ENCODE assay signal across 14 cellular contexts in the genomic region with DNA sequence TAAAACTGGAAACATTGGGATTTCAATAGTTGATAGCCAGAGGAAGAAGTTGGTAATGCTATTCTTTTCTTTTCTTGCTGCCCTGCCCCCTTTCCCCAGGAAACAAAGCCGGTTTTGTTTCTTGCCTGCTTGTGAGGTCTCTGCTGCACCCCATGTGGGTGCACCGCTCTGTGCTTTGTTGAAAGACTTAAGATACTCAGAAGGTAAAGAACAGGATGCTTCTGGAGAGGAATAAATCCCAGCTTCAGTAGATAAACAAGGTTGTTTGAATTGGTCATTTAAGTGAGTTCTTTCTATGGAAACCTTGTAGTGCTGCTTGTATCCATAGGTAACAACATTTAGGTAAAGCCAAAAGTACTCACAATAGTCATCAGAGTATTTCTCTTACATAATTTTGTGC.
DNase-seq lines count a peak whose midpoint lies in the region; ATAC-seq, FAIRE-seq and TF ChIP-seq lines count a peak whose summit lies in the region.
"Had no signal": no experiment of that assay in that cellular context is flagged by ENCODE, and none has a peak within 500 bp of the region (broad histone marks: within the 10 kb centered on the region; RNA-seq: fewer than 3 reads in every experiment).

No MANE protein-coding gene starts in this region.

- H4K20me1 ChIP-seq in astrocyte (ENCODE audit: insufficient read depth, low read length): peaks cover 4% of the 10 kb centered on the region
- H4K20me1 ChIP-seq: BLaER1 treated with 17β-estradiol and CSF1 and Interleukin-3, amounts not matched to agents 10 nM and 100 nM had no signal

- no peak overlapping the region for H3K4me3 ChIP-seq in astrocyte (ENCODE audit: insufficient read depth, low read depth, low read length)
- peak overlapping the region; percentile 42; the same call in 1 of the 2 replicates for H3K4me3 ChIP-seq in iPS-20b (ENCODE audit: low read length)
- no peak overlapping the region for H3K4me3 ChIP-seq in kidney (ENCODE audit: low read length in 2 of 2)
- H3K4me3 ChIP-seq: BLaER1 treated with 17β-estradiol and CSF1 and Interleukin-3, amounts not matched to agents 10 nM and 100 nM had no signal

- H3K4me2 ChIP-seq in astrocyte (ENCODE audit: low read length): peak overlapping the region; percentile 26
- H3K4me2 ChIP-seq: BLaER1 treated with 17β-estradiol and CSF1 and Interleukin-3, amounts not matched to agents 10 nM and 100 nM had no signal

- H3K36me3 Mint-ChIP-seq in HFFc6 (ENCODE audit: low read depth): peaks cover 34% of the 10 kb centered on the region
- H3K36me3 Mint-ChIP-seq in astrocyte (ENCODE audit: low read depth, unreplicated experiment): peaks cover 7% of the 10 kb centered on the region

- H3K9me3 Mint-ChIP-seq in HFFc6 (peaks cover 10% of the 10 kb centered on the region; the same call in 1 of the 2 replicates), astrocyte (ENCODE audit: unreplicated experiment) (peaks cover 4% of the 10 kb centered on the region)
- H3K9me3 Mint-ChIP-seq: central memory CD8-positive, alpha-beta T cell; stimulated activated naive CD8-positive, alpha-beta T cell treated with anti-CD3 and anti-CD28 coated beads, Interleukin-15, Interleukin-2, amounts not matched to agents 100 ng/mL and 50 ng/mL, for 24 hours had no signal

- no peak overlapping the region for H3K9ac ChIP-seq in astrocyte (ENCODE audit: low read length)
- H3K9ac ChIP-seq in iPS-20b (ENCODE audit: low read depth, low read length): peak overlapping the region; percentile 56; the same call in 1 of the 2 replicates
- no peak overlapping the region for H3K9ac ChIP-seq in kidney (ENCODE audit: low read length in 2 of 2)
- H3K9ac ChIP-seq: BLaER1 treated with 17β-estradiol and CSF1 and Interleukin-3, amounts not matched to agents 10 nM and 100 nM had no signal

- intact Hi-C loops in kidney (cut with DNase I) (no loop called here), left colon (cut with DNase I, micrococcal nuclease) (no loop called here)

- DNase-seq in HFFc6: no peak
- no peak for DNase-seq in astrocyte (ENCODE audit: low read depth)
- peak; percentile 77 for DNase-seq in retina
- DNase-seq in NCI-H524 treated with DMSO at 0.1 percent for 48 hours (lab: John Stamatoyannopoulos, UW): no peak
- no peak for DNase-seq in kidney
- no peak for DNase-seq in activated naive CD4-positive, alpha-beta T cell treated with anti-CD3 and anti-CD28 coated beads, Interleukin-2, amount 50 U/mL, for 16 hours
- DNase-seq in left colon: no peak
- DNase-seq: NK-92 treated with Interleukin-12 subunit alpha and Interleukin-12 subunit beta, amount 100 ng/mL, for 24 hours; SHP77 had no signal

- ATAC-seq in left colon: no peak

- peaks cover 65% of the 10 kb centered on the region for H3K79me2 ChIP-seq in astrocyte (ENCODE audit: insufficient read depth, low read length)

- peaks cover 15% of the 10 kb centered on the region for H3K36me3 ChIP-seq in astrocyte (ENCODE audit: insufficient read depth, low read length)
- H3K36me3 ChIP-seq in iPS-20b (ENCODE audit: insufficient read depth, low read depth, low read length): no peaks in the 10 kb centered on the region
- H3K36me3 ChIP-seq in kidney (ENCODE audit: control insufficient read depth in 1 of 2, insufficient read depth in 2 of 2, low read length in 2 of 2): no peaks in the 10 kb centered on the region

- H3K4me1 ChIP-seq in astrocyte (ENCODE audit: insufficient read depth, low read length) (peaks cover 10% of the 10 kb centered on the region), iPS-20b (ENCODE audit: insufficient read depth, low read length) (peaks cover 52% of the 10 kb centered on the region), kidney (ENCODE audit: control insufficient read depth in 1 of 2, insufficient read depth in 1 of 2, low read depth in 1 of 2, low read length in 2 of 2) (no peaks in the 10 kb centered on the region)
- H3K4me1 ChIP-seq: BLaER1 treated with 17β-estradiol and CSF1 and Interleukin-3, amounts not matched to agents 10 nM and 100 nM had no signal

- FAIRE-seq in astrocyte (lab: Jason Lieb, UNC): no peak
- FAIRE-seq in kidney (lab: Jason Lieb, UNC): no peak
- FAIRE-seq: TTC549 had no signal

- H3K27ac ChIP-seq in astrocyte (ENCODE audit: low read depth, low read length): no peak overlapping the region
- H3K27ac ChIP-seq in iPS-20b (ENCODE audit: low read length): peak overlapping the region; percentile 68
- no peak overlapping the region for H3K27ac ChIP-seq in kidney (ENCODE audit: low read depth in 2 of 2, low read length in 2 of 2)
- H3K27ac ChIP-seq: BLaER1 treated with 17β-estradiol and CSF1 and Interleukin-3, amounts not matched to agents 10 nM and 100 nM had no signal

- peaks cover 47% of the 10 kb centered on the region for H3K4me1 Mint-ChIP-seq in HFFc6 (ENCODE audit: low read depth)
- H3K4me1 Mint-ChIP-seq in astrocyte (ENCODE audit: low read depth, unreplicated experiment): peaks cover 17% of the 10 kb centered on the region
- H3K4me1 Mint-ChIP-seq: central memory CD8-positive, alpha-beta T cell had no signal

- H3K27me3 Mint-ChIP-seq in HFFc6 (ENCODE audit: insufficient read depth): no peaks in the 10 kb centered on the region; the same call in none of the 2 replicates
- H3K27me3 Mint-ChIP-seq in astrocyte (ENCODE audit: low read depth, unreplicated experiment): no peaks in the 10 kb centered on the region

- no peak overlapping the region for H3K4me3 Mint-ChIP-seq in HFFc6
- H3K4me3 Mint-ChIP-seq in astrocyte (ENCODE audit: unreplicated experiment): peak overlapping the region; percentile 40
- H3K4me3 Mint-ChIP-seq: central memory CD8-positive, alpha-beta T cell; stimulated activated naive CD8-positive, alpha-beta T cell treated with anti-CD3 and anti-CD28 coated beads, Interleukin-15, Interleukin-2, amounts not matched to agents 100 ng/mL and 50 ng/mL, for 24 hours had no signal

- H3K9me3 ChIP-seq in astrocyte (ENCODE audit: insufficient read depth, low read depth, low read length) (no peaks in the 10 kb centered on the region), iPS-20b (ENCODE audit: insufficient read depth, low read depth, low read length) (no peaks in the 10 kb centered on the region), kidney (ENCODE audit: control insufficient read depth in 1 of 2, low read length in 2 of 2) (no peaks in the 10 kb centered on the region)

- TF ChIP-seq CTCF in HFFc6 (IDR thresholded peaks at IDR 0.05): no peak
- no peak for TF ChIP-seq CTCF in astrocyte (IDR thresholded peaks at IDR 0.05; ENCODE audit: insufficient read depth, low read depth, low read length)
- TF ChIP-seq CTCF in kidney (IDR thresholded peaks at IDR 0.05; ENCODE audit: borderline replicate concordance, extremely low read depth, insufficient read depth): no peak

- H2AFZ ChIP-seq in astrocyte (ENCODE audit: low read depth, low read length): no peak overlapping the region

- H3K27ac Mint-ChIP-seq in HFFc6 (peak overlapping the region; percentile 74; the same call in 1 of the 2 replicates), astrocyte (ENCODE audit: unreplicated experiment) (peak overlapping the region; percentile 56)
- H3K27ac Mint-ChIP-seq: stimulated activated naive CD8-positive, alpha-beta T cell treated with anti-CD3 and anti-CD28 coated beads, Interleukin-15, Interleukin-2, amounts not matched to agents 100 ng/mL and 50 ng/mL, for 24 hours had no signal

- no peaks in the 10 kb centered on the region for H3K27me3 ChIP-seq in astrocyte (ENCODE audit: insufficient read depth, low read length)
- no peaks in the 10 kb centered on the region for H3K27me3 ChIP-seq in iPS-20b (ENCODE audit: insufficient read depth, low read length)
- H3K27me3 ChIP-seq: BLaER1 treated with 17β-estradiol and CSF1 and Interleukin-3, amounts not matched to agents 10 nM and 100 nM had no signal
